In the genomic region with DNA sequence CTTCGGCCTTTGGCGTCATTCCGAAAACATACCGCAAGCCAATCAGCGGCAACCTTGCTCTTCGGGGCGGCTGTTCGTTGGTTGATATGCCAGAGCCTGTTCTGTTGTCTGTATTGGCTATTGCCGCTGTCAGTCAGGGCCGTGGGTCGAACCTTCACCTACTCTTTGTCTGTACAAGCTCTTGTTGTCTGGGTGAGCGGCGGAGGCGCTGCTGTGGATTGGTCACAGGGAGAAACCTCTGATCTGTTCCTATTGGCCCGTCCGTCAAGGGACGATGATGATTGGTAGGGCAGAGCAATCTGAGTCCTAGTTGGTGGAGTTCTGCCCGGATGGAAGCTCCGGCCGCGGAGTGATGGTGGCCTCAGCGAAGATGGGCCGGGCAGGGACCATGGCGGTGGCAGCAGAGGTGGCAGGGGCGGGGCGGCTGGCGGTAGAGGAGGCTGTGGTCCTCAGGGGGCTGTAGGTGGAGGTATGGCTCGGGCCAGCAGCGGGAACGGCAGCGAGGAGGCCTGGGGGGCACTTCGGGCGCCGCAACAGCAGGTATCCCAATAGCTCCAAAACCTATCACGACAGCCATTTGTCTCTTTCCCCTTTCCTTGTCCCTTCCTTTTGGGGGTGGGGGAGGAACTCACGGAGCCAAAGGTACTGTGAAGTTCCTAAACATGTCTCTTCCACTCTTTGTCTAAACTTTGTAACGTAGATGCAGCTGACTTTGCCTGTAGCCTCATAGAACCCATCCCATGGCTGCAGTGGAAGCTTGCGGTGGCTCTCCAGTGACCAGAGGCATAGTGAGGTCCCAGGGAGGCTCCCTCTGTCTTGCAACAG, we compare ENCODE assay signal across 1 cellular context.
TF ChIP-seq lines count a peak whose summit lies in the region.

A gene (plus strand): TSS at position 307 of the 825 bp plus-strand sequence. CDS start 165 bp downstream, at position 472.

TF ChIP-seq in K562, 482 proteins besides CTCF, POLR2A, EP300 and RAD21 (continued from another document):
- TF ChIP-seq C11orf30 (IDR thresholded peaks at IDR 0.05; ENCODE audit: low read depth) (peak; percentile 91), SLC30A9 (CRISPR knock-in tag; IDR thresholded peaks at IDR 0.05) (no peak), ZNF589 (CRISPR knock-in tag; IDR thresholded peaks at IDR 0.05; ENCODE audit: low read depth) (peak; percentile 90), SIN3B (IDR thresholded peaks at IDR 0.05; ENCODE audit: low read depth) (peak; percentile 86), ZNF175 (CRISPR knock-in tag; IDR thresholded peaks at IDR 0.05; ENCODE audit: low read depth) (peak; percentile 81), ZNF431 (CRISPR knock-in tag; IDR thresholded peaks at IDR 0.05) (no peak), KDM5B (IDR thresholded peaks at IDR 0.05; ENCODE audit: insufficient replicate concordance, low read depth, low read length) (peak; percentile 42), ATF1 (CRISPR knock-in tag; IDR thresholded peaks at IDR 0.05) (no peak), ATF1 (tag; IDR thresholded peaks at IDR 0.05) (peak; percentile 92), MAFF (IDR thresholded peaks at IDR 0.05; ENCODE audit: low read length) (no peak), HDAC2 (IDR thresholded peaks at IDR 0.05) (0 out of 2 replicates have a peak, but pooled peaks have one; percentile 14), NR4A1 (CRISPR knock-in tag; IDR thresholded peaks at IDR 0.05) (no peak), NR4A1 (tag; IDR thresholded peaks at IDR 0.05) (no peak), SIX5 (IDR thresholded peaks at IDR 0.05; ENCODE audit: borderline replicate concordance in 1 of 2, insufficient read depth in 1 of 2, low read depth in 1 of 2, low read length in 2 of 2) (no peak), PYGO2 (tag; IDR thresholded peaks at IDR 0.05) (0 out of 2 replicates have a peak, but pooled peaks have one; percentile 9), ZNF507 (tag; conservative IDR thresholded peaks at IDR 0.05) (no peak), ZZZ3 (IDR thresholded peaks at IDR 0.05) (no peak), FOS (IDR thresholded peaks at IDR 0.05; ENCODE audit: extremely low read depth, insufficient read length) (peak; percentile 91), EP400 (IDR thresholded peaks at IDR 0.05) (peak; percentile 33; the same call in 1 of the 2 replicates), RCOR1 (IDR thresholded peaks at IDR 0.05; ENCODE audit: borderline replicate concordance in 1 of 2, low read depth in 2 of 2, low read length in 2 of 2) (peak in 1 of 2 experiments; percentile 38; a peak in 1 of 4 replicates)
- TF ChIP-seq, protein P1, sequence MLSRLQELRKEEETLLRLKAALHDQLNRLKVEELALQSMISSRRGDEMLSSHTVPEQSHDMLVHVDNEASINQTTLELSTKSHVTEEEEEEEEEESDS (CRISPR knock-in tag; IDR thresholded peaks at IDR 0.05) = no peak
- TF ChIP-seq, protein P2, sequence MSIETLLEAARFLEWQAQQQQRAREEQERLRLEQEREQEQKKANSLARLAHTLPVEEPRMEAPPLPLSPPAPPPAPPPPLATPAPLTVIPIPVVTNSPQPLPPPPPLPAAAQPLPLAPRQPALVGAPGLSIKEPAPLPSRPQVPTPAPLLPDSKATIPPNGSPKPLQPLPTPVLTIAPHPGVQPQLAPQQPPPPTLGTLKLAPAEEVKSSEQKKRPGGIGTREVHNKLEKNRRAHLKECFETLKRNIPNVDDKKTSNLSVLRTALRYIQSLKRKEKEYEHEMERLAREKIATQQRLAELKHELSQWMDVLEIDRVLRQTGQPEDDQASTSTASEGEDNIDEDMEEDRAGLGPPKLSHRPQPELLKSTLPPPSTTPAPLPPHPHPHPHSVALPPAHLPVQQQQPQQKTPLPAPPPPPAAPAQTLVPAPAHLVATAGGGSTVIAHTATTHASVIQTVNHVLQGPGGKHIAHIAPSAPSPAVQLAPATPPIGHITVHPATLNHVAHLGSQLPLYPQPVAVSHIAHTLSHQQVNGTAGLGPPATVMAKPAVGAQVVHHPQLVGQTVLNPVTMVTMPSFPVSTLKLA (conservative IDR thresholded peaks at IDR 0.05) = peak in 1 of 2 experiments; percentile 48; a peak in 2 of 4 replicates
- TF ChIP-seq, protein P3, sequence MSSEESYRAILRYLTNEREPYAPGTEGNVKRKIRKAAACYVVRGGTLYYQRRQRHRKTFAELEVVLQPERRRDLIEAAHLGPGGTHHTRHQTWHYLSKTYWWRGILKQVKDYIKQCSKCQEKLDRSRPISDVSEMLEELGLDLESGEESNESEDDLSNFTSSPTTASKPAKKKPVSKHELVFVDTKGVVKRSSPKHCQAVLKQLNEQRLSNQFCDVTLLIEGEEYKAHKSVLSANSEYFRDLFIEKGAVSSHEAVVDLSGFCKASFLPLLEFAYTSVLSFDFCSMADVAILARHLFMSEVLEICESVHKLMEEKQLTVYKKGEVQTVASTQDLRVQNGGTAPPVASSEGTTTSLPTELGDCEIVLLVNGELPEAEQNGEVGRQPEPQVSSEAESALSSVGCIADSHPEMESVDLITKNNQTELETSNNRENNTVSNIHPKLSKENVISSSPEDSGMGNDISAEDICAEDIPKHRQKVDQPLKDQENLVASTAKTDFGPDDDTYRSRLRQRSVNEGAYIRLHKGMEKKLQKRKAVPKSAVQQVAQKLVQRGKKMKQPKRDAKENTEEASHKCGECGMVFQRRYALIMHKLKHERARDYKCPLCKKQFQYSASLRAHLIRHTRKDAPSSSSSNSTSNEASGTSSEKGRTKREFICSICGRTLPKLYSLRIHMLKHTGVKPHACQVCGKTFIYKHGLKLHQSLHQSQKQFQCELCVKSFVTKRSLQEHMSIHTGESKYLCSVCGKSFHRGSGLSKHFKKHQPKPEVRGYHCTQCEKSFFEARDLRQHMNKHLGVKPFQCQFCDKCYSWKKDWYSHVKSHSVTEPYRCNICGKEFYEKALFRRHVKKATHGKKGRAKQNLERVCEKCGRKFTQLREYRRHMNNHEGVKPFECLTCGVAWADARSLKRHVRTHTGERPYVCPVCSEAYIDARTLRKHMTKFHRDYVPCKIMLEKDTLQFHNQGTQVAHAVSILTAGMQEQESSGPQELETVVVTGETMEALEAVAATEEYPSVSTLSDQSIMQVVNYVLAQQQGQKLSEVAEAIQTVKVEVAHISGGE (CRISPR knock-in tag; IDR thresholded peaks at IDR 0.05) = peak in 2 of 3 experiments; percentile 37 to 84; a peak in 3 of 6 replicates
- TF ChIP-seq, protein P4, sequence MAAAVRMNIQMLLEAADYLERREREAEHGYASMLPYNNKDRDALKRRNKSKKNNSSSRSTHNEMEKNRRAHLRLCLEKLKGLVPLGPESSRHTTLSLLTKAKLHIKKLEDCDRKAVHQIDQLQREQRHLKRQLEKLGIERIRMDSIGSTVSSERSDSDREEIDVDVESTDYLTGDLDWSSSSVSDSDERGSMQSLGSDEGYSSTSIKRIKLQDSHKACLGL (CRISPR knock-in tag; IDR thresholded peaks at IDR 0.05; ENCODE audit: borderline replicate concordance, poor library complexity, severe bottlenecking) = no peak
- TF ChIP-seq, protein P5, sequence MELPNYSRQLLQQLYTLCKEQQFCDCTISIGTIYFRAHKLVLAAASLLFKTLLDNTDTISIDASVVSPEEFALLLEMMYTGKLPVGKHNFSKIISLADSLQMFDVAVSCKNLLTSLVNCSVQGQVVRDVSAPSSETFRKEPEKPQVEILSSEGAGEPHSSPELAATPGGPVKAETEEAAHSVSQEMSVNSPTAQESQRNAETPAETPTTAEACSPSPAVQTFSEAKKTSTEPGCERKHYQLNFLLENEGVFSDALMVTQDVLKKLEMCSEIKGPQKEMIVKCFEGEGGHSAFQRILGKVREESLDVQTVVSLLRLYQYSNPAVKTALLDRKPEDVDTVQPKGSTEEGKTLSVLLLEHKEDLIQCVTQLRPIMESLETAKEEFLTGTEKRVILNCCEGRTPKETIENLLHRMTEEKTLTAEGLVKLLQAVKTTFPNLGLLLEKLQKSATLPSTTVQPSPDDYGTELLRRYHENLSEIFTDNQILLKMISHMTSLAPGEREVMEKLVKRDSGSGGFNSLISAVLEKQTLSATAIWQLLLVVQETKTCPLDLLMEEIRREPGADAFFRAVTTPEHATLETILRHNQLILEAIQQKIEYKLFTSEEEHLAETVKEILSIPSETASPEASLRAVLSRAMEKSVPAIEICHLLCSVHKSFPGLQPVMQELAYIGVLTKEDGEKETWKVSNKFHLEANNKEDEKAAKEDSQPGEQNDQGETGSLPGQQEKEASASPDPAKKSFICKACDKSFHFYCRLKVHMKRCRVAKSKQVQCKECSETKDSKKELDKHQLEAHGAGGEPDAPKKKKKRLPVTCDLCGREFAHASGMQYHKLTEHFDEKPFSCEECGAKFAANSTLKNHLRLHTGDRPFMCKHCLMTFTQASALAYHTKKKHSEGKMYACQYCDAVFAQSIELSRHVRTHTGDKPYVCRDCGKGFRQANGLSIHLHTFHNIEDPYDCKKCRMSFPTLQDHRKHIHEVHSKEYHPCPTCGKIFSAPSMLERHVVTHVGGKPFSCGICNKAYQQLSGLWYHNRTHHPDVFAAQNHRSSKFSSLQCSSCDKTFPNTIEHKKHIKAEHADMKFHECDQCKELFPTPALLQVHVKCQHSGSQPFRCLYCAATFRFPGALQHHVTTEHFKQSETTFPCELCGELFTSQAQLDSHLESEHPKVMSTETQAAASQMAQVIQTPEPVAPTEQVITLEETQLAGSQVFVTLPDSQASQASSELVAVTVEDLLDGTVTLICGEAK (IDR thresholded peaks at IDR 0.05) = peak; percentile 52; the same call in 1 of the 2 replicates
- TF ChIP-seq, protein P5 (CRISPR knock-in tag; IDR thresholded peaks at IDR 0.05) = no peak
